8 cellular contexts compared by ENCODE assay signal in the genomic region with DNA sequence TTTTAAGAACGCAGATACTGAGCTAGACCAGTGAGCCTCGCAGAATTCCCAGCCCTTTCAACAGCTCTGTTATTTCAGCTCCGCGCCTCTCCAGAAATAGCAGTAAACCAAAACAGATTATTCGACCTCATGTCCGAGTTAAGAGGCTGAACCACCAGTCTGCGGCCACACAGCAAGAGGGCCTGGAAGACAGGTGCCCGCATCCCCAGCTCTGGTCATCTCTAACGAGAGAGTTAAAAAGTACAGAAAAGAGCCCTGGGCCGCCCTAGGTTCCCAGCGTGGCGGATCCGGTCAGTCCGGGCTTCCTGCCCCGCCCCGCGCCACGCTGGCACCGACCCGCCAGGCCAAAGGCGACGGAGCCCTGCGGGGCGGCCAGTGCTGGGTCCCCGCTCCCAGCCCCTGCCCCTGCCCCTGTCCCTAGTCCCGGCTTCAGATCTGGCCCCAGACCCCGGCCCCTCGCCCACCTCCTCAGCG. TPM values are rescaled to one million over a fixed set of nuclear protein-coding genes. Genes with fewer than 3 reads are reported as not detected.
A peak's percentile ranks its signal among the peaks of the same experiment; 100 is the strongest.
DNase-seq lines count a peak whose midpoint lies in the region; ATAC-seq and TF ChIP-seq lines count a peak whose summit lies in the region.

No MANE protein-coding gene starts in this region.

- H3K36me3 ChIP-seq in CD4-positive, alpha-beta memory T cell (ENCODE audit: insufficient read depth, low read length) = peaks cover 24% of the 10 kb centered on the region
- peaks cover 24 to 30% of the 10 kb centered on the region in 2 donors for H3K36me3 ChIP-seq in mucosa of rectum (ENCODE audit: control insufficient read depth in 2 of 2, insufficient read depth in 2 of 2, low read length in 2 of 2)
- H3K36me3 ChIP-seq in tibial artery = peaks cover 26 to 31% (median 27%) of the 10 kb centered on the region in 3 donors

- no peak for TF ChIP-seq CTCF in activated B cell treated with CpG ODN at 0.5 μM for 24 hours (IDR thresholded peaks at IDR 0.05)
- no peak for TF ChIP-seq CTCF in tibial artery (IDR thresholded peaks at IDR 0.05)

- peak overlapping the region; percentile 82 to 99 (median 93) for H3K4me3 Mint-ChIP-seq in CD4-positive, alpha-beta memory T cell
- peak overlapping the region; percentile 98 for H3K4me3 Mint-ChIP-seq in activated B cell treated with CpG ODN at 0.5 μM for 24 hours

- CTCF ChIA-PET in CD4-positive, alpha-beta memory T cell (lab: Charles Lee; ENCODE audit: partially characterized antibody) = interaction anchor here (1.0 to 7.4 kb wide), 8 partner anchors 12 to 199 kb away, joined by 3 to 73 read pairs (median 6); a partner anchor contains a TSS
- CTCF ChIA-PET in activated B cell treated with CpG ODN at 0.5 μM for 24 hours (lab: Charles Lee) = interaction anchor here (2.0 kb wide), 1 partner anchor 29 kb away, joined by 6 read pairs; no protein-coding TSS in a partner anchor

- H3K4me3 ChIP-seq in CD4-positive, alpha-beta memory T cell (ENCODE audit: low read length in 2 of 2) = peak overlapping the region; percentile 83 to 92
- H3K4me3 ChIP-seq in mucosa of rectum (ENCODE audit: low read length in 2 of 2) (peak overlapping the region; percentile 89 to 98), tibial artery (peak overlapping the region; percentile 87 to 90)

- no peaks in the 10 kb centered on the region for H3K27me3 ChIP-seq in CD4-positive, alpha-beta memory T cell (ENCODE audit: insufficient read depth, low read length)
- no peaks in the 10 kb centered on the region for H3K27me3 ChIP-seq in mucosa of rectum (ENCODE audit: control insufficient read depth in 2 of 2, insufficient read depth in 2 of 2, low read length in 2 of 2)
- no peaks in the 10 kb centered on the region for H3K27me3 ChIP-seq in tibial artery

- POLR2A ChIA-PET in CD4-positive, alpha-beta memory T cell (lab: Charles Lee; ENCODE audit: partially characterized antibody) = interaction anchor here (0.9 to 7.5 kb wide), 20 partner anchors 9 to 881 kb away, joined by 3 to 236 read pairs (median 6); a partner anchor contains a TSS
- POLR2A ChIA-PET in activated B cell treated with CpG ODN at 0.5 μM for 24 hours (lab: Charles Lee) = interaction anchor here (0.7 to 4.3 kb wide), 13 partner anchors 9 to 881 kb away, joined by 3 to 41 read pairs (median 4); a partner anchor contains a TSS

- no peaks in the 10 kb centered on the region for H3K27me3 Mint-ChIP-seq in CD4-positive, alpha-beta memory T cell
- no peaks in the 10 kb centered on the region for H3K27me3 Mint-ChIP-seq in activated B cell treated with CpG ODN at 0.5 μM for 24 hours

- H3K4me1 Mint-ChIP-seq in CD4-positive, alpha-beta memory T cell = peaks cover 36 to 84% (median 53%) of the 10 kb centered on the region in 4 donors
- H3K4me1 Mint-ChIP-seq in activated B cell treated with CpG ODN at 0.5 μM for 24 hours = peaks cover 56% of the 10 kb centered on the region

- H3K9me3 Mint-ChIP-seq in CD4-positive, alpha-beta memory T cell = no peaks in the 10 kb centered on the region
- H3K9me3 Mint-ChIP-seq in activated B cell treated with CpG ODN at 0.5 μM for 24 hours = no peaks in the 10 kb centered on the region

- peak overlapping the region; percentile 96 for H3K27ac ChIP-seq in CD4-positive, alpha-beta memory T cell (ENCODE audit: low read depth, low read length)
- H3K27ac ChIP-seq in mucosa of rectum (ENCODE audit: low read depth in 2 of 2, low read length in 2 of 2) (peak overlapping the region; percentile 99 to 100), tibial artery (peak overlapping the region; percentile 98 to 100)

- DNase-seq in CD4-positive, alpha-beta memory T cell = peak in 1 of 5 donors; percentile 38
- DNase-seq in activated B cell treated with CpG ODN at 0.5 μM for 24 hours (no peak), tibial artery (peak; percentile 63 to 85), cortex of kidney (lab: John Stamatoyannopoulos, UW) (no peak)

- H3K36me3 Mint-ChIP-seq in CD4-positive, alpha-beta memory T cell = peaks cover 37 to 69% of the 10 kb centered on the region in 2 donors
- H3K36me3 Mint-ChIP-seq in activated B cell treated with CpG ODN at 0.5 μM for 24 hours (ENCODE audit: low read depth) = peaks cover 53% of the 10 kb centered on the region

- ATAC-seq in GM19463 (IDR thresholded peaks at IDR 0.05; ENCODE audit: unreplicated experiment) = peak; percentile 29
- peak; percentile 2 for ATAC-seq in HG03565 (IDR thresholded peaks at IDR 0.05; ENCODE audit: unreplicated experiment)
- ATAC-seq in activated B cell treated with CpG ODN at 0.5 μM for 24 hours (ENCODE audit: low read depth) = peak; percentile 36
- ATAC-seq in esophagus mucosa = peak; percentile 78

- intact Hi-C loops in CD4-positive, alpha-beta memory T cell (cut with micrococcal nuclease) = loop anchor here (1.0 kb wide), 5 partner anchors 8 to 83 kb away; a partner anchor contains a TSS
- intact Hi-C loops in activated B cell treated with CpG ODN at 0.5 μM for 24 hours (cut with micrococcal nuclease) = loop anchor here (1.0 to 10.0 kb wide), 7 partner anchors 9 to 885 kb away; a partner anchor contains a TSS
- intact Hi-C loops in tibial artery (cut with DNase I; ENCODE audit: low total_unique reads) = loop anchor here (10.0 kb wide), 1 partner anchor 55 kb away; a partner anchor contains a TSS

- no peaks in the 10 kb centered on the region for H3K9me3 ChIP-seq in CD4-positive, alpha-beta memory T cell (ENCODE audit: control insufficient read depth in 1 of 2, low read length in 2 of 2)
- H3K9me3 ChIP-seq in mucosa of rectum (ENCODE audit: control insufficient read depth in 2 of 2, low read length in 2 of 2) = no peaks in the 10 kb centered on the region
- H3K9me3 ChIP-seq in tibial artery = no peaks in the 10 kb centered on the region

- H3K27ac Mint-ChIP-seq in CD4-positive, alpha-beta memory T cell = peak overlapping the region; percentile 89 to 100 (median 100)
- H3K27ac Mint-ChIP-seq in activated B cell treated with CpG ODN at 0.5 μM for 24 hours = peak overlapping the region; percentile 87

- H3K4me1 ChIP-seq in CD4-positive, alpha-beta memory T cell (ENCODE audit: insufficient read depth, low read length) = peaks cover 59% of the 10 kb centered on the region
- peaks cover 25 to 30% of the 10 kb centered on the region in 2 donors for H3K4me1 ChIP-seq in mucosa of rectum (ENCODE audit: control insufficient read depth in 2 of 2, insufficient read depth in 2 of 2, low read length in 2 of 2)
- H3K4me1 ChIP-seq in tibial artery = peaks cover 0 to 61% (median 45%) of the 10 kb centered on the region in 4 donors

- H3K9ac ChIP-seq in mucosa of rectum (ENCODE audit: low read depth in 1 of 2, low read length in 2 of 2) = peak overlapping the region; percentile 99 to 100

RNA-seq across cellular contexts. Expression of a gene that starts 0.5 kb away (rescaled TPM):
- 100 to 1,000 TPM; 154 to 164 TPM for total RNA-seq in CD4-positive, alpha-beta memory T cell
- polyA plus RNA-seq in CD4-positive, alpha-beta memory T cell = 100 to 1,000 TPM; 315 to 533 TPM
- total RNA-seq in activated B cell treated with CpG ODN at 0.5 μM for 24 hours (57.7 and 67.3 TPM in 2 replicates), esophagus mucosa (107 TPM)

RNA-seq across cellular contexts. Expression of a gene that starts 27.4 kb away (rescaled TPM):
- 10 to 100 TPM; 20.3 to 20.6 TPM for total RNA-seq in CD4-positive, alpha-beta memory T cell
- polyA plus RNA-seq in CD4-positive, alpha-beta memory T cell = 1 to 10 TPM; 7.2 to 10.0 TPM
- total RNA-seq in activated B cell treated with CpG ODN at 0.5 μM for 24 hours (16.3 and 21.9 TPM in 2 replicates), esophagus mucosa (8.5 TPM)

RNA-seq across cellular contexts. Expression of a gene that starts 58.0 kb away (rescaled TPM):
- total RNA-seq in CD4-positive, alpha-beta memory T cell = 10 to 100 TPM in 1 of 2 experiments, 1 to 10 TPM in 1; 9.3 to 11.1 TPM
- 10 to 100 TPM in 1 of 2 donors, 1 to 10 TPM in 1; 7.6 to 10.3 TPM for polyA plus RNA-seq in CD4-positive, alpha-beta memory T cell
- 16.0 and 17.0 TPM in 2 replicates for total RNA-seq in activated B cell treated with CpG ODN at 0.5 μM for 24 hours
- 10.9 TPM for total RNA-seq in esophagus mucosa

RNA-seq across cellular contexts. Expression of a gene that starts 58.3 kb away (rescaled TPM):
- 1 to 10 TPM; 7.6 to 9.2 TPM for total RNA-seq in CD4-positive, alpha-beta memory T cell
- polyA plus RNA-seq in CD4-positive, alpha-beta memory T cell = 10 to 100 TPM in 1 of 2 donors, 1 to 10 TPM in 1; 4.6 to 16.4 TPM
- total RNA-seq in activated B cell treated with CpG ODN at 0.5 μM for 24 hours (13.5 and 14.9 TPM in 2 replicates), esophagus mucosa (14.9 TPM)

Comparison
In these comparisons a context has a peak if more than half of its experiments do, and no peak if none do; other contexts are left out.
1. DNase-seq: peak in tibial artery (2 of 2); none in activated B cell treated with CpG ODN at 0.5 μM for 24 hours (single experiment) and cortex of kidney (single experiment).
2. ATAC-seq: peak in every context shown above with its lines; median percentile 78 in esophagus mucosa; 36 in activated B cell treated with CpG ODN at 0.5 μM for 24 hours; 29 in GM19463; 2 in HG03565.
3. Peak in every context shown above with its lines, with median percentiles within 50 percentile points of each other: H3K27ac ChIP-seq and H3K4me3 ChIP-seq.